Comparison of ENCODE assay signal across 8 cellular contexts in genomic region chr5:160312960-160313734, GRCh38. TPM values are rescaled to one million over a fixed set of nuclear protein-coding genes. Genes with fewer than 3 reads are reported as not detected.
A peak's percentile ranks its signal among the peaks of the same experiment; 100 is the strongest.
DNase-seq lines count a peak whose midpoint lies in the region; ATAC-seq and TF ChIP-seq lines count a peak whose summit lies in the region.

No MANE protein-coding gene starts in this region.

- peak overlapping the region; percentile 83 for H3K27ac ChIP-seq in left ventricle myocardium inferior (replicated peaks)
- H3K27ac ChIP-seq in lower lobe of right lung: peak overlapping the region; percentile 88
- H3K27ac ChIP-seq in urinary bladder (ENCODE audit: low read depth): no peak overlapping the region

- peaks cover 68% of the 10 kb centered on the region for H3K27me3 Mint-ChIP-seq in activated T-helper 17 cell treated with anti-CD3 and anti-CD28 coated beads, Interleukin-2, amount 50 U/mL, for 72 hours

- H3K4me1 Mint-ChIP-seq in activated T-helper 17 cell treated with anti-CD3 and anti-CD28 coated beads, Interleukin-2, amount 50 U/mL, for 72 hours: no peaks in the 10 kb centered on the region

- no peak for TF ChIP-seq CTCF in left ventricle myocardium inferior (IDR thresholded peaks at IDR 0.05; ENCODE audit: borderline replicate concordance)
- TF ChIP-seq CTCF in lower lobe of right lung (IDR thresholded peaks at IDR 0.05): no peak

- no peak overlapping the region for H3K27ac Mint-ChIP-seq in activated T-helper 17 cell treated with anti-CD3 and anti-CD28 coated beads, Interleukin-2, amount 50 U/mL, for 72 hours

- H3K27me3 ChIP-seq in left ventricle myocardium inferior (ENCODE audit: low read depth) (no peaks in the 10 kb centered on the region), lower lobe of right lung (ENCODE audit: low read depth) (no peaks in the 10 kb centered on the region)

- 28% methylated on average over 8 of the region's 8 CpGs for WGBS in urinary bladder

- no peaks in the 10 kb centered on the region for H3K9me3 Mint-ChIP-seq in activated T-helper 17 cell treated with anti-CD3 and anti-CD28 coated beads, Interleukin-2, amount 50 U/mL, for 72 hours

- ATAC-seq in left cardiac atrium (no peak), lower lobe of right lung (no peak), GM21737 (IDR thresholded peaks at IDR 0.05; ENCODE audit: unreplicated experiment) (no peak)
- no peak for ATAC-seq in activated T-helper 17 cell treated with anti-CD3 and anti-CD28 coated beads, Interleukin-2, amount 50 U/mL, for 72 hours (replicated peaks)

- H3K4me3 Mint-ChIP-seq in activated T-helper 17 cell treated with anti-CD3 and anti-CD28 coated beads, Interleukin-2, amount 50 U/mL, for 72 hours: peak overlapping the region; percentile 70

- H3K36me3 Mint-ChIP-seq in activated T-helper 17 cell treated with anti-CD3 and anti-CD28 coated beads, Interleukin-2, amount 50 U/mL, for 72 hours (ENCODE audit: low read depth): peaks cover 6% of the 10 kb centered on the region

- no peak for DNase-seq in left ventricle myocardium inferior
- DNase-seq in left cardiac atrium: no peak
- DNase-seq in lower lobe of right lung: no peak
- no peak for DNase-seq in OCI-M1 (lab: John Stamatoyannopoulos, UW)
- DNase-seq in globus pallidus (ENCODE audit: low spot score): no peak

- H3K9me3 ChIP-seq in left ventricle myocardium inferior (replicated peaks) (no peaks in the 10 kb centered on the region), lower lobe of right lung (no peaks in the 10 kb centered on the region)

- H3K4me3 ChIP-seq in left ventricle myocardium inferior: peak overlapping the region; percentile 85
- H3K4me3 ChIP-seq in lower lobe of right lung: peak overlapping the region; percentile 86
- H3K4me3 ChIP-seq in urinary bladder (ENCODE audit: low read depth, low read length): peak overlapping the region; percentile 76

- intact Hi-C loops in left ventricle myocardium inferior (cut with micrococcal nuclease) (no loop called here), left cardiac atrium (cut with DNase I) (loop anchor here in 1 of 2 donors (10.0 kb wide), 1 partner anchor 48 kb away; no protein-coding TSS in a partner anchor), lower lobe of right lung (cut with DNase I) (no loop called here)

- peaks cover 46% of the 10 kb centered on the region for H3K4me1 ChIP-seq in left ventricle myocardium inferior
- H3K4me1 ChIP-seq in lower lobe of right lung: peaks cover 29% of the 10 kb centered on the region
- no peaks in the 10 kb centered on the region for H3K4me1 ChIP-seq in urinary bladder (ENCODE audit: insufficient read depth)

- no peaks in the 10 kb centered on the region for H3K36me3 ChIP-seq in left ventricle myocardium inferior
- H3K36me3 ChIP-seq in lower lobe of right lung: no peaks in the 10 kb centered on the region
- H3K36me3 ChIP-seq in urinary bladder (ENCODE audit: insufficient read depth): no peaks in the 10 kb centered on the region

RNA-seq across cellular contexts. Expression of gene CCNJL, which starts 0.8 kb away (rescaled TPM):
- 6.5 TPM for total RNA-seq in left ventricle myocardium inferior
- 1 to 10 TPM; 5.5 to 5.6 TPM for total RNA-seq in left cardiac atrium
- total RNA-seq in activated T-helper 17 cell treated with anti-CD3 and anti-CD28 coated beads, Interleukin-2, amount 50 U/mL, for 72 hours: not detected
- total RNA-seq in lower lobe of right lung: 15.5 TPM
- total RNA-seq in urinary bladder: 4.7 TPM
- polyA plus RNA-seq in urinary bladder: 2.0 TPM

RNA-seq across cellular contexts. Expression of gene C1QTNF2, which starts 57.3 kb away (rescaled TPM):
- total RNA-seq in left ventricle myocardium inferior (1.4 TPM), left cardiac atrium (1 to 10 TPM; 1.2 to 2.3 TPM), lower lobe of right lung (1.6 TPM), urinary bladder (17.1 TPM)
- not detected for total RNA-seq in activated T-helper 17 cell treated with anti-CD3 and anti-CD28 coated beads, Interleukin-2, amount 50 U/mL, for 72 hours
- polyA plus RNA-seq in urinary bladder: 4.0 TPM
